Comparison of ENCODE assay signal across 8 cellular contexts in genomic region chr21:31326478-31327247, GRCh38. TPM values are rescaled to one million over a fixed set of nuclear protein-coding genes. Genes with fewer than 3 reads are reported as not detected.
DNase-seq lines count a peak whose midpoint lies in the region; ATAC-seq and TF ChIP-seq lines count a peak whose summit lies in the region.

No MANE protein-coding gene starts in this region.

- TF ChIP-seq CTCF in stomach (IDR thresholded peaks at IDR 0.05) = no peak

- POLR2A ChIA-PET in CD4-positive, alpha-beta memory T cell (lab: Charles Lee; ENCODE audit: partially characterized antibody) = interaction anchor here (1.1 to 1.2 kb wide), 3 partner anchors 13 to 44 kb away, joined by 3 read pairs; no protein-coding TSS in a partner anchor

- H3K27ac ChIP-seq in CD4-positive, alpha-beta memory T cell (ENCODE audit: low read depth, low read length) = peak overlapping the region; percentile 35
- no peak overlapping the region for H3K27ac ChIP-seq in stomach

- peak; percentile 41 to 69 (median 52) for DNase-seq in CD4-positive, alpha-beta memory T cell
- DNase-seq in KBM-7 (peak; percentile 45), activated T-cell treated with anti-CD3 and anti-CD28 coated beads for 4 hours (peak; percentile 27), stomach (no peak), DMS153 (lab: John Stamatoyannopoulos, UW) (no peak), NCI-H524 treated with DMSO at 0.1 percent for 48 hours (lab: John Stamatoyannopoulos, UW) (no peak)
- peak; percentile 42 for DNase-seq in stimulated activated CD4-positive, alpha-beta T cell treated with anti-CD3 and anti-CD28 coated beads, Interleukin-12 subunit alpha, Interleukin-12 subunit beta, amount 100 ng/mL, for 4 hours

- WGBS in stomach, 5 donors = 56 to 70% (median 65%) methylated on average over 14 of the region's 14 CpGs

- H3K36me3 Mint-ChIP-seq in CD4-positive, alpha-beta memory T cell = peaks cover 0 to 13% of the 10 kb centered on the region in 2 donors

- no peaks in the 10 kb centered on the region for H3K27me3 Mint-ChIP-seq in CD4-positive, alpha-beta memory T cell

- TF ChIP-seq EP300 in stomach (IDR thresholded peaks at IDR 0.05) = no peak

- H3K27ac Mint-ChIP-seq in CD4-positive, alpha-beta memory T cell = peak overlapping the region; percentile 61 to 94 (median 82)

- peaks cover 18 to 33% (median 21%) of the 10 kb centered on the region in 4 donors for H3K4me1 Mint-ChIP-seq in CD4-positive, alpha-beta memory T cell

- peak overlapping the region; percentile 73 to 90 (median 79) for H3K4me3 Mint-ChIP-seq in CD4-positive, alpha-beta memory T cell

- peaks cover 0 to 7% (median 0%) of the 10 kb centered on the region in 8 donors for H3K9me3 Mint-ChIP-seq in CD4-positive, alpha-beta memory T cell

- no peak for TF ChIP-seq POLR2A in stomach (IDR thresholded peaks at IDR 0.05)

- no peaks in the 10 kb centered on the region for H3K36me3 ChIP-seq in CD4-positive, alpha-beta memory T cell (ENCODE audit: insufficient read depth, low read length)
- H3K36me3 ChIP-seq in stomach = no peaks in the 10 kb centered on the region

- no peak overlapping the region for H3K4me3 ChIP-seq in CD4-positive, alpha-beta memory T cell (ENCODE audit: low read length in 2 of 2)
- H3K4me3 ChIP-seq in stomach = no peak overlapping the region

- peak; percentile 97 for ATAC-seq in GM21423 (IDR thresholded peaks at IDR 0.05; ENCODE audit: unreplicated experiment)

- H3K9me3 ChIP-seq in CD4-positive, alpha-beta memory T cell (ENCODE audit: control insufficient read depth in 1 of 2, low read length in 2 of 2) = no peaks in the 10 kb centered on the region
- no peaks in the 10 kb centered on the region for H3K9me3 ChIP-seq in stomach

- CTCF ChIA-PET in CD4-positive, alpha-beta memory T cell (lab: Charles Lee; ENCODE audit: partially characterized antibody) = interaction anchor here (1.0 kb wide), 1 partner anchor 254 kb away, joined by 3 read pairs; no protein-coding TSS in a partner anchor

- intact Hi-C loops in CD4-positive, alpha-beta memory T cell (cut with micrococcal nuclease) = loop anchor here (2.0 kb wide), 2 partner anchors 28 to 232 kb away; no protein-coding TSS in a partner anchor
- intact Hi-C loops in stomach (cut with DNase I; ENCODE audit: low total_unique reads) = no loop called here

- peaks cover 18% of the 10 kb centered on the region for H3K4me1 ChIP-seq in CD4-positive, alpha-beta memory T cell (ENCODE audit: insufficient read depth, low read length)
- peaks cover 0 to 5% (median 0%) of the 10 kb centered on the region in 4 donors for H3K4me1 ChIP-seq in stomach

- in situ Hi-C loops in KBM-7 (cut with MboI; ENCODE audit: low pct_unique_long_range_greater_than_20kb, low sequenced_read_pairs) = no loop called here

- H3K27me3 ChIP-seq in CD4-positive, alpha-beta memory T cell (ENCODE audit: insufficient read depth, low read length) = no peaks in the 10 kb centered on the region
- no peaks in the 10 kb centered on the region for H3K27me3 ChIP-seq in stomach

RNA-seq across cellular contexts. Expression of gene TIAM1, which starts 17.4 kb away (rescaled TPM):
- total RNA-seq in CD4-positive, alpha-beta memory T cell = 100 to 1,000 TPM; 103 to 104 TPM
- polyA plus RNA-seq in CD4-positive, alpha-beta memory T cell = 10 to 100 TPM; 22.5 to 31.4 TPM
- 10 to 100 TPM in 1 of 5 donors, 1 to 10 TPM in 4; 1.8 to 19.8 (median 4.1) TPM for total RNA-seq in stomach
- polyA plus RNA-seq in stomach = 1 to 10 TPM; 1.1 to 5.1 (median 1.8) TPM

Comparison
In these comparisons a context has a peak if more than half of its experiments do, and no peak if none do; other contexts are left out.
1. DNase-seq: peak in CD4-positive, alpha-beta memory T cell (5 of 5), KBM-7 (single experiment), activated T-cell treated with anti-CD3 and anti-CD28 coated beads for 4 hours (single experiment) and stimulated activated CD4-positive, alpha-beta T cell treated with anti-CD3 and anti-CD28 coated beads, Interleukin-12 subunit alpha, Interleukin-12 subunit beta, amount 100 ng/mL, for 4 hours (single experiment); none in stomach (single experiment), DMS153 (single experiment) and NCI-H524 treated with DMSO at 0.1 percent for 48 hours (single experiment).
2. RNA of gene TIAM1, which starts 17.4 kb away (total RNA-seq): 103 to 104 TPM in CD4-positive, alpha-beta memory T cell; 1.8 to 19.8 TPM in stomach; every median in the first group is over 4 times any median in the second.